In genomic region chr9:78023003-78023741, GRCh38 we compare ENCODE assay signal across 8 cellular contexts. TPM values are rescaled to one million over a fixed set of nuclear protein-coding genes. Genes with fewer than 3 reads are reported as not detected.
A peak's percentile ranks its signal among the peaks of the same experiment; 100 is the strongest.
DNase-seq lines count a peak whose midpoint lies in the region; ATAC-seq and TF ChIP-seq lines count a peak whose summit lies in the region.

No MANE protein-coding gene starts in this region.

- DNase-seq in T-helper 2 cell treated with Interferon-gamma antibody and Interleukin-4, amounts not matched to agents 5 μg/mL and 100 μg/mL, for 36 hours (ENCODE audit: low spot score) = no peak
- no peak for DNase-seq in T-helper 2 cell
- DNase-seq in activated naive CD8-positive, alpha-beta T cell treated with anti-CD3 and anti-CD28 coated beads, Interleukin-2, amount 50 U/mL, for 24 hours = no peak
- DNase-seq in kidney epithelial cell (ENCODE audit: low read depth) = peak; percentile 95
- no peak for DNase-seq in activated gamma-delta T cell treated with Interleukin-2 at 50 U/mL for 16 hours

- H3K4me3 ChIP-seq in kidney epithelial cell (ENCODE audit: low read depth, low read length) = no peak overlapping the region
- peak overlapping the region in 4 of 5 donors; percentile 8 to 45 (median 26) for H3K4me3 ChIP-seq in subcutaneous abdominal adipose tissue (ENCODE audit: low read depth in 1 of 5, low read length in 5 of 5)

- peak; percentile 46 for ATAC-seq in activated naive CD8-positive, alpha-beta T cell treated with anti-CD3 and anti-CD28 coated beads, Interleukin-2, amount 50 U/mL, for 24 hours
- ATAC-seq in GM18858 (IDR thresholded peaks at IDR 0.05; ENCODE audit: unreplicated experiment) (no peak), GM18517 (IDR thresholded peaks at IDR 0.05; ENCODE audit: unreplicated experiment) (no peak)

- peaks cover 30% of the 10 kb centered on the region for H3K36me3 Mint-ChIP-seq in T-helper 2 cell treated with Interferon-gamma antibody and Interleukin-4, amounts not matched to agents 5 μg/mL and 100 μg/mL, for 36 hours (ENCODE audit: low read depth)
- H3K36me3 Mint-ChIP-seq in activated naive CD8-positive, alpha-beta T cell treated with anti-CD3 and anti-CD28 coated beads, Interleukin-2, amount 50 U/mL, for 24 hours (ENCODE audit: low read depth) = peaks cover 2% of the 10 kb centered on the region

- H3K9me3 Mint-ChIP-seq in T-helper 2 cell treated with Interferon-gamma antibody and Interleukin-4, amounts not matched to agents 5 μg/mL and 100 μg/mL, for 36 hours = no peaks in the 10 kb centered on the region
- no peaks in the 10 kb centered on the region for H3K9me3 Mint-ChIP-seq in activated naive CD8-positive, alpha-beta T cell treated with anti-CD3 and anti-CD28 coated beads, Interleukin-2, amount 50 U/mL, for 24 hours

- H3K27ac ChIP-seq in subcutaneous abdominal adipose tissue (ENCODE audit: low read depth, low read length) = peak overlapping the region; percentile 6

- H3K4me1 Mint-ChIP-seq in T-helper 2 cell treated with Interferon-gamma antibody and Interleukin-4, amounts not matched to agents 5 μg/mL and 100 μg/mL, for 36 hours (ENCODE audit: low read depth) = peaks cover 56% of the 10 kb centered on the region
- H3K4me1 Mint-ChIP-seq in activated naive CD8-positive, alpha-beta T cell treated with anti-CD3 and anti-CD28 coated beads, Interleukin-2, amount 50 U/mL, for 24 hours = peaks cover 35% of the 10 kb centered on the region

- no peak for TF ChIP-seq CTCF in kidney epithelial cell (IDR thresholded peaks at IDR 0.05; ENCODE audit: insufficient read depth, low read length, poor library complexity, severe bottlenecking)

- H3K4me1 ChIP-seq in subcutaneous abdominal adipose tissue (ENCODE audit: control insufficient read depth in 5 of 5, insufficient read depth in 5 of 5, low read length in 5 of 5) = peaks cover 4 to 56% (median 50%) of the 10 kb centered on the region in 5 donors

- H3K9me3 ChIP-seq in subcutaneous abdominal adipose tissue (ENCODE audit: control insufficient read depth in 5 of 5, low read length in 5 of 5) = no peaks in the 10 kb centered on the region

- H3K27me3 ChIP-seq in kidney epithelial cell (ENCODE audit: control insufficient read depth, insufficient read depth, low read length) = no peaks in the 10 kb centered on the region
- H3K27me3 ChIP-seq in subcutaneous abdominal adipose tissue (ENCODE audit: control insufficient read depth in 5 of 5, insufficient read depth in 4 of 5, low read length in 5 of 5) = no peaks in the 10 kb centered on the region

- H3K4me3 Mint-ChIP-seq in T-helper 2 cell treated with Interferon-gamma antibody and Interleukin-4, amounts not matched to agents 5 μg/mL and 100 μg/mL, for 36 hours = peak overlapping the region; percentile 65
- H3K4me3 Mint-ChIP-seq in activated naive CD8-positive, alpha-beta T cell treated with anti-CD3 and anti-CD28 coated beads, Interleukin-2, amount 50 U/mL, for 24 hours = peak overlapping the region; percentile 3

- H3K27me3 Mint-ChIP-seq in T-helper 2 cell treated with Interferon-gamma antibody and Interleukin-4, amounts not matched to agents 5 μg/mL and 100 μg/mL, for 36 hours (ENCODE audit: low read depth) = no peaks in the 10 kb centered on the region
- H3K27me3 Mint-ChIP-seq in activated naive CD8-positive, alpha-beta T cell treated with anti-CD3 and anti-CD28 coated beads, Interleukin-2, amount 50 U/mL, for 24 hours = no peaks in the 10 kb centered on the region

- H3K36me3 ChIP-seq in kidney epithelial cell (ENCODE audit: control insufficient read depth, insufficient read depth, low read length) (no peaks in the 10 kb centered on the region), subcutaneous abdominal adipose tissue (ENCODE audit: control insufficient read depth in 5 of 5, insufficient read depth in 5 of 5, low read length in 5 of 5) (no peaks in the 10 kb centered on the region)

- peak overlapping the region; percentile 15 for H3K27ac Mint-ChIP-seq in T-helper 2 cell treated with Interferon-gamma antibody and Interleukin-4, amounts not matched to agents 5 μg/mL and 100 μg/mL, for 36 hours
- H3K27ac Mint-ChIP-seq in activated naive CD8-positive, alpha-beta T cell treated with anti-CD3 and anti-CD28 coated beads, Interleukin-2, amount 50 U/mL, for 24 hours = no peak overlapping the region

- no peak overlapping the region for H3K9ac ChIP-seq in subcutaneous abdominal adipose tissue (ENCODE audit: low read length in 5 of 5)

RNA-seq across cellular contexts. Expression of gene GNAQ, which starts 8.4 kb away (rescaled TPM):
- 31.5 and 35.4 TPM in 2 replicates for total RNA-seq in kidney epithelial cell
